In the genomic region with DNA sequence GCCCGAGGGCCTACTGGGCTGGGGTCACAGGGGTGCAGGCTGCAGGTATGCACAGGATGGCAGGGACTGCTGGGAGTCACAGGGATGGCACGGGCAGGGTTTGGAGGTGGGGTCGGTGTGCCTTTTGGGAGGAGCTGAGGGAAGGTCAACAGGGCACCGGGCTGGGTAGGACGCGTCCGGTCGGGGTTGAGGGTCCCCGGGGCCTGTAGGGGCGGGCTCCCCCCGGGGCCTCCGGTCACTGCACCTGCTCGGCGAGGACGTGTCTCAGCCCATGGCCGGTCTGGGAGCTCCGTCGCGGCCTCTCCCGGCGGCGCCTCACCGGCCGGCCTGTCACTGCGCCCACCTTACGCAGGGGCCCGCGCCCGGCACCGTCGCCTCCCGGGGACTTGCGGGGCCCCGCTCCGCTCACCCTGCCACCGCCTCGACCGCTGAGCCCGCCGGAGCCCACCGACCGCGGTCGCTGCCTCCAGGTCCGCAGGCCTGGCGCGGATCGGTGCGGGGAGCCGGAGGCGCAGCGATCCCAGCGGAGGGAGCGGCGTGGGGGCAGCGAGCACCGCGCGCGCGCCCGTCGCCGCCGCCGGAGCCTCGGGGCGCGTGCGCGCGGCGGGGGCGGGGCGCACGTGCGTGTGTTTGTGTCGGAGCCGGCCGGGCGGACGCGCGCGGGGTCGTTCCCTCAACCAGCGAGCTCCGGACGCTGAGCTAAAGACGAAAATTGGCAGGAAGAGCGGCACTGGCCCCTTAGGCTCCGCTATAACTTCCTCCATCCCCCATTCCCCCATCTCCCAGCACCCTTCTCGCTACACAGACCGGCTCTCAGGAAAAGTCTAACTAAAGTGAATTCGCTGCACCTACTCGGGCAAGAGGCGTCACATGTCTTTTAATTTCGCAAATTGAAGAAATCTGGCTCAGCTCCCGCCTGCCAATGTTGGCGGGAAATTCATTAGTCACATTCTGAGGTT, we compare ENCODE assay signal across 8 cellular contexts. TPM values are rescaled to one million over a fixed set of nuclear protein-coding genes. Genes with fewer than 3 reads are reported as not detected.
DNase-seq lines count a peak whose midpoint lies in the region; ATAC-seq and TF ChIP-seq lines count a peak whose summit lies in the region.

Gene AMIGO1 (minus strand): TSS at position 552 of the 959 bp plus-strand sequence. CDS start 815 bp downstream, outside the sequence.

- DNase-seq in AG20443 (ENCODE audit: low spot score) (peak; percentile 92), GM19240 (ENCODE audit: insufficient read length, low spot score) (peak; percentile 61), NCI-H1105 (lab: John Stamatoyannopoulos, UW) (peak; percentile 65), coronary artery (ENCODE audit: low spot score) (no peak), lower leg skin (ENCODE audit: low spot score in 2 of 2) (no peak)
- DNase-seq in activated CD4-positive, alpha-beta T cell treated with anti-CD3 and anti-CD28 coated beads for 4 hours = peak; percentile 55 to 59
- DNase-seq in stimulated activated CD8-positive, alpha-beta memory T cell treated with anti-CD3 and anti-CD28 coated beads, Interleukin-12 subunit alpha, Interleukin-12 subunit beta, amount 100 ng/mL, for 1 hour (ENCODE audit: low read depth) = peak; percentile 41

- TF ChIP-seq POLR2A in lower leg skin (IDR thresholded peaks at IDR 0.05) = no peak

- no peak for ATAC-seq in GM18907 (IDR thresholded peaks at IDR 0.05; ENCODE audit: unreplicated experiment)

- TF ChIP-seq CTCF in coronary artery (IDR thresholded peaks at IDR 0.05) = no peak
- no peak for TF ChIP-seq CTCF in lower leg skin (IDR thresholded peaks at IDR 0.05)

- peak within 1 kb of the TSS in 1 of 2 donors; percentile 65 for H3K27ac ChIP-seq in coronary artery

- WGBS in lower leg skin, 2 donors = 1 to 2% methylated on average over 26 to 47 of the region's 100 CpGs

- peak within 1 kb of the TSS; percentile 81 for H3K4me3 ChIP-seq in coronary artery
- peak within 1 kb of the TSS; percentile 42 for H3K4me3 ChIP-seq in lower leg skin (ENCODE audit: low read depth, poor library complexity, severe bottlenecking)

- intact Hi-C loops in lower leg skin (cut with DNase I; ENCODE audit: low total_unique reads) = no loop called here

RNA-seq across cellular contexts. Expression of gene AMIGO1, which starts in this region (rescaled TPM):
- 1 to 10 TPM; 3.9 to 7.9 (median 5.4) TPM for total RNA-seq in lower leg skin

Comparison
In these comparisons a context has a peak if more than half of its experiments do, and no peak if none do; other contexts are left out.
1. DNase-seq: peak in AG20443 (single experiment), GM19240 (single experiment), NCI-H1105 (single experiment), activated CD4-positive, alpha-beta T cell treated with anti-CD3 and anti-CD28 coated beads for 4 hours (2 of 2) and stimulated activated CD8-positive, alpha-beta memory T cell treated with anti-CD3 and anti-CD28 coated beads, Interleukin-12 subunit alpha, Interleukin-12 subunit beta, amount 100 ng/mL, for 1 hour (single experiment); none in coronary artery (single experiment) and lower leg skin (0 of 2).